ENCODE assay signal across 8 cellular contexts in genomic region chr16:67260426-67261063, GRCh38. TPM values are rescaled to one million over a fixed set of nuclear protein-coding genes. Genes with fewer than 3 reads are reported as not detected.
DNase-seq lines count a peak whose midpoint lies in the region; ATAC-seq and TF ChIP-seq lines count a peak whose summit lies in the region.

No MANE protein-coding gene starts in this region.

- H3K4me1 Mint-ChIP-seq in activated CD4-positive, alpha-beta T cell treated with anti-CD3 and anti-CD28 coated beads for 36 hours = peaks cover 2% of the 10 kb centered on the region
- H3K4me1 Mint-ChIP-seq in osteocyte (ENCODE audit: unreplicated experiment) = peaks cover 3% of the 10 kb centered on the region
- peaks cover 4% of the 10 kb centered on the region for H3K4me1 Mint-ChIP-seq in activated T-helper 2 cell treated with anti-CD3 and anti-CD28 coated beads, Interferon-gamma antibody, Interleukin-2, Interleukin-4, amounts not matched to agents 10 μg/mL and 5 μg/mL and 100 μg/mL, durations not matched to agents 14 hours and 24 hours and 36 hours (ENCODE audit: low read depth)

- peak; percentile 67 for DNase-seq in activated CD4-positive, alpha-beta T cell treated with anti-CD3 and anti-CD28 coated beads for 36 hours
- DNase-seq in activated CD4-positive, alpha-beta T cell treated with anti-CD3 and anti-CD28 coated beads for 1 hour = no peak
- DNase-seq in KBM-7 = peak; percentile 65
- peak; percentile 53 for DNase-seq in SK-MEL-5 (ENCODE audit: low read depth, low spot score)
- DNase-seq in erythroblast (lab: John Stamatoyannopoulos, UW) = peak; percentile 73 to 81
- DNase-seq in osteocyte (ENCODE audit: extremely low spot score, unreplicated experiment) = no peak
- no peak for DNase-seq in activated T-helper 2 cell treated with anti-CD3 and anti-CD28 coated beads, Interferon-gamma antibody, Interleukin-2, Interleukin-4, amounts not matched to agents 10 μg/mL and 5 μg/mL and 100 μg/mL, durations not matched to agents 14 hours and 24 hours and 36 hours (ENCODE audit: low spot score)

- no peak overlapping the region for H3K4me3 Mint-ChIP-seq in activated CD4-positive, alpha-beta T cell treated with anti-CD3 and anti-CD28 coated beads for 36 hours
- H3K4me3 Mint-ChIP-seq in osteocyte (ENCODE audit: unreplicated experiment) = no peak overlapping the region
- H3K4me3 Mint-ChIP-seq in activated T-helper 2 cell treated with anti-CD3 and anti-CD28 coated beads, Interferon-gamma antibody, Interleukin-2, Interleukin-4, amounts not matched to agents 10 μg/mL and 5 μg/mL and 100 μg/mL, durations not matched to agents 14 hours and 24 hours and 36 hours (ENCODE audit: low read depth) = no peak overlapping the region

- no peak overlapping the region for H3K27ac Mint-ChIP-seq in activated CD4-positive, alpha-beta T cell treated with anti-CD3 and anti-CD28 coated beads for 36 hours
- H3K27ac Mint-ChIP-seq in osteocyte (ENCODE audit: unreplicated experiment) = peak overlapping the region; percentile 33
- no peak overlapping the region for H3K27ac Mint-ChIP-seq in activated T-helper 2 cell treated with anti-CD3 and anti-CD28 coated beads, Interferon-gamma antibody, Interleukin-2, Interleukin-4, amounts not matched to agents 10 μg/mL and 5 μg/mL and 100 μg/mL, durations not matched to agents 14 hours and 24 hours and 36 hours

- TF ChIP-seq POLR2A in erythroblast (IDR thresholded peaks at IDR 0.05; ENCODE audit: low read length) = no peak

- intact Hi-C loops in activated CD4-positive, alpha-beta T cell treated with anti-CD3 and anti-CD28 coated beads for 36 hours (cut with DNase I, micrococcal nuclease) = loop anchor here (1.0 to 5.0 kb wide), 5 partner anchors 77 to 207 kb away; no protein-coding TSS in a partner anchor
- intact Hi-C loops in activated T-helper 2 cell treated with anti-CD3 and anti-CD28 coated beads, Interferon-gamma antibody, Interleukin-2, Interleukin-4, amounts not matched to agents 10 μg/mL and 5 μg/mL and 100 μg/mL, durations not matched to agents 14 hours and 24 hours and 36 hours (cut with micrococcal nuclease) = loop anchor here (5.0 kb wide), 1 partner anchor 137 kb away; no protein-coding TSS in a partner anchor

- H3K36me3 Mint-ChIP-seq in activated CD4-positive, alpha-beta T cell treated with anti-CD3 and anti-CD28 coated beads for 36 hours (ENCODE audit: low read depth) = peaks cover 2% of the 10 kb centered on the region
- peaks cover 2% of the 10 kb centered on the region for H3K36me3 Mint-ChIP-seq in osteocyte (ENCODE audit: unreplicated experiment)
- H3K36me3 Mint-ChIP-seq in activated T-helper 2 cell treated with anti-CD3 and anti-CD28 coated beads, Interferon-gamma antibody, Interleukin-2, Interleukin-4, amounts not matched to agents 10 μg/mL and 5 μg/mL and 100 μg/mL, durations not matched to agents 14 hours and 24 hours and 36 hours (ENCODE audit: low read depth) = no peaks in the 10 kb centered on the region

- peak; percentile 70 for TF ChIP-seq CTCF in osteocyte (IDR thresholded peaks at IDR 0.05)

- POLR2A ChIA-PET in activated CD4-positive, alpha-beta T cell treated with anti-CD3 and anti-CD28 coated beads for 36 hours (lab: Charles Lee) = interaction anchor here (0.6 kb wide), 1 partner anchor 8 kb away, joined by 3 read pairs; no protein-coding TSS in a partner anchor

- peaks cover 2% of the 10 kb centered on the region for H3K27me3 Mint-ChIP-seq in activated CD4-positive, alpha-beta T cell treated with anti-CD3 and anti-CD28 coated beads for 36 hours
- H3K27me3 Mint-ChIP-seq in osteocyte (ENCODE audit: unreplicated experiment) = no peaks in the 10 kb centered on the region
- H3K27me3 Mint-ChIP-seq in activated T-helper 2 cell treated with anti-CD3 and anti-CD28 coated beads, Interferon-gamma antibody, Interleukin-2, Interleukin-4, amounts not matched to agents 10 μg/mL and 5 μg/mL and 100 μg/mL, durations not matched to agents 14 hours and 24 hours and 36 hours (ENCODE audit: low read depth) = no peaks in the 10 kb centered on the region

- CTCF ChIA-PET in activated CD4-positive, alpha-beta T cell treated with anti-CD3 and anti-CD28 coated beads for 36 hours (lab: Charles Lee) = interaction anchor here (0.7 to 3.1 kb wide), 25 partner anchors 9 to 277 kb away, joined by 3 to 21 read pairs (median 4); partner anchors contain the start of genes FHOD1 and TPPP3

- ATAC-seq in activated CD4-positive, alpha-beta T cell treated with anti-CD3 and anti-CD28 coated beads for 36 hours = peak; percentile 90
- no peak for ATAC-seq in GM18520 (IDR thresholded peaks at IDR 0.05; ENCODE audit: unreplicated experiment)

- in situ Hi-C loops in KBM-7 (cut with MboI; ENCODE audit: low pct_unique_long_range_greater_than_20kb, low sequenced_read_pairs) = no loop called here
- in situ Hi-C loops in SK-MEL-5 (cut with HindIII; ENCODE audit: low pct_unique_long_range_greater_than_20kb, low sequenced_read_pairs) = no loop called here

- no peaks in the 10 kb centered on the region for H3K9me3 Mint-ChIP-seq in activated CD4-positive, alpha-beta T cell treated with anti-CD3 and anti-CD28 coated beads for 36 hours (ENCODE audit: low read depth)
- no peaks in the 10 kb centered on the region for H3K9me3 Mint-ChIP-seq in osteocyte (ENCODE audit: unreplicated experiment)
- H3K9me3 Mint-ChIP-seq in activated T-helper 2 cell treated with anti-CD3 and anti-CD28 coated beads, Interferon-gamma antibody, Interleukin-2, Interleukin-4, amounts not matched to agents 10 μg/mL and 5 μg/mL and 100 μg/mL, durations not matched to agents 14 hours and 24 hours and 36 hours = no peaks in the 10 kb centered on the region

RNA-seq across cellular contexts. Expression of gene SLC9A5, which starts 11.8 kb away (rescaled TPM):
- total RNA-seq in activated CD4-positive, alpha-beta T cell treated with anti-CD3 and anti-CD28 coated beads for 36 hours = 1 to 10 TPM; 4.5 to 5.5 TPM
- 0.21 and 0.37 TPM in 2 replicates for total RNA-seq in SK-MEL-5 (2014; rRNA removed; shearing (Covaris generic))
- 0.24 and 0.57 TPM in 2 replicates for polyA plus RNA-seq in SK-MEL-5 (2015; cell fraction: cytosol; rRNA removed)
- polyA plus RNA-seq in SK-MEL-5 (2015; cell fraction: nucleus; rRNA removed) = 7.3 and 9.0 TPM in 2 replicates
- total RNA-seq in osteocyte = 4.2 and 4.4 TPM in 2 replicates
- 5.1 and 6.4 TPM in 2 replicates for total RNA-seq in activated T-helper 2 cell treated with anti-CD3 and anti-CD28 coated beads, Interferon-gamma antibody, Interleukin-2, Interleukin-4, amounts not matched to agents 10 μg/mL and 5 μg/mL and 100 μg/mL, durations not matched to agents 14 hours and 24 hours and 36 hours

RNA-seq across cellular contexts. Expression of gene FHOD1, which starts 13.3 kb away (rescaled TPM):
- 10 to 100 TPM; 75.5 to 77.2 TPM for total RNA-seq in activated CD4-positive, alpha-beta T cell treated with anti-CD3 and anti-CD28 coated beads for 36 hours
- 10.5 and 11.3 TPM in 2 replicates for total RNA-seq in SK-MEL-5 (2014; rRNA removed; shearing (Covaris generic))
- polyA plus RNA-seq in SK-MEL-5 (2015; cell fraction: cytosol; rRNA removed) = 16.8 and 17.4 TPM in 2 replicates
- 111 and 113 TPM in 2 replicates for polyA plus RNA-seq in SK-MEL-5 (2015; cell fraction: nucleus; rRNA removed)
- total RNA-seq in osteocyte = 60.0 and 71.7 TPM in 2 replicates
- total RNA-seq in activated T-helper 2 cell treated with anti-CD3 and anti-CD28 coated beads, Interferon-gamma antibody, Interleukin-2, Interleukin-4, amounts not matched to agents 10 μg/mL and 5 μg/mL and 100 μg/mL, durations not matched to agents 14 hours and 24 hours and 36 hours = 134 and 141 TPM in 2 replicates

RNA-seq across cellular contexts. Expression of gene PLEKHG4, which starts 18.8 kb away (rescaled TPM):
- total RNA-seq in activated CD4-positive, alpha-beta T cell treated with anti-CD3 and anti-CD28 coated beads for 36 hours = 10 to 100 TPM; 21.1 to 23.1 TPM
- 10.5 and 12.9 TPM in 2 replicates for total RNA-seq in SK-MEL-5 (2014; rRNA removed; shearing (Covaris generic))
- 14.5 and 17.1 TPM in 2 replicates for polyA plus RNA-seq in SK-MEL-5 (2015; cell fraction: cytosol; rRNA removed)
- 129 and 130 TPM in 2 replicates for polyA plus RNA-seq in SK-MEL-5 (2015; cell fraction: nucleus; rRNA removed)
- 10.1 and 11.4 TPM in 2 replicates for total RNA-seq in osteocyte
- total RNA-seq in activated T-helper 2 cell treated with anti-CD3 and anti-CD28 coated beads, Interferon-gamma antibody, Interleukin-2, Interleukin-4, amounts not matched to agents 10 μg/mL and 5 μg/mL and 100 μg/mL, durations not matched to agents 14 hours and 24 hours and 36 hours = 30.4 and 33.4 TPM in 2 replicates

RNA-seq across cellular contexts. Expression of gene TMEM208, which starts 33.6 kb away (rescaled TPM):
- 10 to 100 TPM; 13.6 to 31.2 TPM for total RNA-seq in activated CD4-positive, alpha-beta T cell treated with anti-CD3 and anti-CD28 coated beads for 36 hours
- 60.7 and 75.5 TPM in 2 replicates for total RNA-seq in SK-MEL-5 (2014; rRNA removed; shearing (Covaris generic))
- 89.7 and 128 TPM in 2 replicates for polyA plus RNA-seq in SK-MEL-5 (2015; cell fraction: cytosol; rRNA removed)
- polyA plus RNA-seq in SK-MEL-5 (2015; cell fraction: nucleus; rRNA removed) = 33.9 and 37.1 TPM in 2 replicates
- 41.0 and 44.5 TPM in 2 replicates for total RNA-seq in osteocyte
- 53.8 and 55.4 TPM in 2 replicates for total RNA-seq in activated T-helper 2 cell treated with anti-CD3 and anti-CD28 coated beads, Interferon-gamma antibody, Interleukin-2, Interleukin-4, amounts not matched to agents 10 μg/mL and 5 μg/mL and 100 μg/mL, durations not matched to agents 14 hours and 24 hours and 36 hours

Comparison
In these comparisons a context has a peak if more than half of its experiments do, and no peak if none do; other contexts are left out.
1. DNase-seq: peak in activated CD4-positive, alpha-beta T cell treated with anti-CD3 and anti-CD28 coated beads for 36 hours (single experiment), KBM-7 (single experiment), SK-MEL-5 (single experiment) and erythroblast (2 of 2); none in activated CD4-positive, alpha-beta T cell treated with anti-CD3 and anti-CD28 coated beads for 1 hour (single experiment), osteocyte (single experiment) and activated T-helper 2 cell treated with anti-CD3 and anti-CD28 coated beads, Interferon-gamma antibody, Interleukin-2, Interleukin-4, amounts not matched to agents 10 μg/mL and 5 μg/mL and 100 μg/mL, durations not matched to agents 14 hours and 24 hours and 36 hours (single experiment).